In the genomic region with DNA sequence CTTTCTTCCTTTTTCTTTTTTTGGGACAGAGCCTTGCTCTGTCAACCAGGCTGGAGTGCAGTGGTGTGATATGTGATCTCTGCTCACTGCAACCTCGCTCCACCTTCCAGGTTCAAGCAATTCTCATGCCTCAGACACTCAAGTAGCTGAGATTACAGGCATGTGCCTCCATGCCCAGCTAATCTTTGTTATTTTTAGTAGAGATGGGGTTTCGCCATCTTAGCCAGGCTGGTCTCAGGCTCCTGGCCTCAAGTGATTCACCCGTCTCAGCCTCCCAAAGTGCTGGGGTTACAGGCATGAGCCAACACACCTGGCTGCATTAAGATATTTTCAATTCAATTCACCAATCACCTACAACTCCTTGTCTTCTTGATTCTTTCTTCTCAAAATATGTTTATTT, we compare ENCODE assay signal across 26 cellular contexts.
DNase-seq lines count a peak whose midpoint lies in the region; ATAC-seq, FAIRE-seq and TF ChIP-seq lines count a peak whose summit lies in the region.
"Had no signal": no experiment of that assay in that cellular context is flagged by ENCODE, and none has a peak within 500 bp of the region (broad histone marks: within the 10 kb centered on the region; RNA-seq: fewer than 3 reads in every experiment).

No MANE protein-coding gene starts in this region.

- H3K79me2 ChIP-seq in Karpas-422 (ENCODE audit: low read length), result no peaks in the 10 kb centered on the region
- H3K79me2 ChIP-seq in H1 (ENCODE audit: control insufficient read depth in 1 of 2, insufficient read depth in 2 of 2, low read length in 2 of 2), result no peaks in the 10 kb centered on the region

- no peak overlapping the region for H3K23ac ChIP-seq in H1 (ENCODE audit: insufficient read length)

- no peaks in the 10 kb centered on the region for H3K36me3 Mint-ChIP-seq in MCF 10A (ENCODE audit: insufficient read depth, unreplicated experiment)
- H3K36me3 Mint-ChIP-seq: CD14-positive monocyte; CD8-positive, alpha-beta memory T cell had no signal

- no peaks in the 10 kb centered on the region; the same call in 1 of the 2 replicates for H3K23me2 ChIP-seq in H1 (ENCODE audit: low read depth, low read length)

- no peak overlapping the region for H2BK20ac ChIP-seq in H1 (ENCODE audit: low read length)

- H3K9me3 Mint-ChIP-seq in MCF 10A (ENCODE audit: unreplicated experiment), result no peaks in the 10 kb centered on the region
- H3K9me3 Mint-ChIP-seq: HFFc6 had no signal

- H3K4ac ChIP-seq in H1 (replicated peaks; ENCODE audit: insufficient read length, low read depth, low read length), result no peak overlapping the region

- TF ChIP-seq POLR2A in breast epithelium (IDR thresholded peaks at IDR 0.05), result no peak
- TF ChIP-seq POLR2A in H1 (IDR thresholded peaks at IDR 0.05; ENCODE audit: control extremely low read depth in 1 of 2, low read depth in 2 of 2, low read length in 2 of 2), result no peak

- BruUV-seq in MCF 10A (replicated peaks; lab: Mats Ljungman, UMichigan), result no TSS peak

- H3K9me3 ChIP-seq in breast epithelium (no peaks in the 10 kb centered on the region), Karpas-422 (ENCODE audit: low read length) (no peaks in the 10 kb centered on the region), H1 (ENCODE audit: insufficient read depth in 2 of 2, low read depth in 1 of 2, low read length in 1 of 2) (no peaks in the 10 kb centered on the region)
- H3K9me3 ChIP-seq: A549; BE2C; BLaER1 treated with 17β-estradiol and CSF1 and Interleukin-3, amounts not matched to agents 10 nM and 100 nM; HAP-1 had no signal

- no peak overlapping the region for H4K5ac ChIP-seq in H1 (ENCODE audit: insufficient read length, low read depth, low read length)

- no peaks in the 10 kb centered on the region for H4K20me1 ChIP-seq in Karpas-422 (ENCODE audit: insufficient read depth, low read depth, low read length)
- H4K20me1 ChIP-seq in H1 (replicated peaks in 1 of 2; ENCODE audit: control insufficient read depth in 1 of 2, insufficient read depth in 2 of 2, low read length in 2 of 2), result no peaks in the 10 kb centered on the region
- H4K20me1 ChIP-seq: BLaER1 treated with 17β-estradiol and CSF1 and Interleukin-3, amounts not matched to agents 10 nM and 100 nM had no signal

- H2AFZ ChIP-seq in Karpas-422 (ENCODE audit: low read length) (peak overlapping the region; percentile 79), H1 (ENCODE audit: low read length) (peak overlapping the region; percentile 59; the same call in 1 of the 2 replicates)
- H2AFZ ChIP-seq: GM23248 had no signal

- H3K4me1 ChIP-seq in breast epithelium, result no peaks in the 10 kb centered on the region
- H3K4me1 ChIP-seq in Karpas-422 (ENCODE audit: low read length), result peaks cover 7% of the 10 kb centered on the region
- no peaks in the 10 kb centered on the region for H3K4me1 ChIP-seq in H1 (replicated peaks in 1 of 4; ENCODE audit: control insufficient read depth in 3 of 4, insufficient read depth in 4 of 4, low read length in 3 of 4)
- H3K4me1 ChIP-seq: A549; BE2C; BLaER1 treated with 17β-estradiol and CSF1 and Interleukin-3, amounts not matched to agents 10 nM and 100 nM; HAP-1 had no signal

- POLR2A ChIA-PET in MCF 10A (lab: Yijun Ruan, JAX), result interaction anchor here (1.3 kb wide), 1 partner anchor 13 kb away, joined by 3 read pairs; no protein-coding TSS in a partner anchor
- POLR2A ChIA-PET in H1 (lab: Charles Lee; ENCODE audit: partially characterized antibody), result no interaction called here

- H3K4me3 ChIP-seq in breast epithelium (no peak overlapping the region), Karpas-422 (ENCODE audit: low read length) (no peak overlapping the region), H1 (ENCODE audit: extremely low read depth in 1 of 4, insufficient read depth in 2 of 4, low read depth in 3 of 4, low read length in 4 of 4) (no peak overlapping the region)
- H3K4me3 ChIP-seq: A549; BLaER1 treated with 17β-estradiol and CSF1 and Interleukin-3, amounts not matched to agents 10 nM and 100 nM; GM23248; HAP-1 had no signal

- peak overlapping the region; percentile 33 for H3K27ac Mint-ChIP-seq in MCF 10A (ENCODE audit: low read depth, unreplicated experiment)
- H3K27ac Mint-ChIP-seq: CD14-positive monocyte; CD4-positive, alpha-beta T cell; CD8-positive, alpha-beta memory T cell; HFFc6 had no signal

- H3K79me1 ChIP-seq in H1 (ENCODE audit: low read depth, low read length), result no peaks in the 10 kb centered on the region

- H3K9ac ChIP-seq in Karpas-422 (ENCODE audit: low read length) (no peak overlapping the region), H1 (replicated peaks in 1 of 4; ENCODE audit: extremely low read depth in 1 of 4, low read depth in 3 of 4, low read length in 3 of 4) (no peak overlapping the region)
- H3K9ac ChIP-seq: BLaER1 treated with 17β-estradiol and CSF1 and Interleukin-3, amounts not matched to agents 10 nM and 100 nM; GM23248 had no signal

- CTCF ChIA-PET in MCF 10A (lab: Yijun Ruan, JAX) (no interaction called here), H1 (lab: Charles Lee; ENCODE audit: partially characterized antibody) (no interaction called here)

- H3K36me3 ChIP-seq in breast epithelium (no peaks in the 10 kb centered on the region), Karpas-422 (ENCODE audit: insufficient read depth, low read length) (no peaks in the 10 kb centered on the region), H1 (ENCODE audit: control insufficient read depth in 2 of 4, insufficient read depth in 4 of 4, low read length in 3 of 4) (no peaks in the 10 kb centered on the region)
- H3K36me3 ChIP-seq: BE2C; BLaER1 treated with 17β-estradiol and CSF1 and Interleukin-3, amounts not matched to agents 10 nM and 100 nM; HAP-1 had no signal

- no peak overlapping the region for H3K14ac ChIP-seq in H1 (ENCODE audit: insufficient read length)

- no peak overlapping the region for H3K56ac ChIP-seq in H1 (replicated peaks; ENCODE audit: insufficient read length, low read depth, low read length)

- H2BK15ac ChIP-seq in H1 (ENCODE audit: low read length), result no peak overlapping the region

- no peaks in the 10 kb centered on the region for H3K9me2 ChIP-seq in Karpas-422 (replicated peaks; ENCODE audit: insufficient read depth, low read length)

- H4K8ac ChIP-seq in H1 (ENCODE audit: extremely low read depth, insufficient read depth, low read length), result no peak overlapping the region

- 83% methylated on average over 3 of the region's 3 CpGs; no CpG with 5 or more reads in 1 of the 2 experiments for whole genome bisulfite sequencing in H1 (ENCODE audit: extremely low coverage in 1 of 2, insufficient coverage in 1 of 2, insufficient read length in 1 of 2, insufficient replicate concordance in 2 of 2, low coverage in 1 of 2, low lambda C conversion rate in 2 of 2, missing lambda C conversion rate in 1 of 2), 2 experiments

- H2AK5ac ChIP-seq in H1 (ENCODE audit: low read depth, low read length), result no peak overlapping the region

- no peak for TF ChIP-seq RAD21 in H1 (IDR thresholded peaks at IDR 0.05 in 1 of 2, conservative IDR thresholded peaks at IDR 0.05 in 1 of 2; ENCODE audit: low read depth in 2 of 2, low read length in 2 of 2)

- peak; percentile 21 for DNase-seq in MCF 10A (ENCODE audit: unreplicated experiment)
- DNase-seq in breast epithelium (ENCODE audit: low spot score in 2 of 2), result no peak
- no peak for DNase-seq in Karpas-422
- DNase-seq in H1 (ENCODE audit: low read depth in 1 of 2, low spot score in 2 of 2), result no peak
- DNase-seq in kidney tubule cell (ENCODE audit: low spot score), result peak; percentile 6
- DNase-seq in SIG-M5 treated with dmso at 0.1 percent for 504 hours (lab: John Stamatoyannopoulos, UW; ENCODE audit: unreplicated experiment), result no peak
- no peak for DNase-seq in NCI-H1092 treated with DMSO at 0.1 percent for 48 hours (lab: John Stamatoyannopoulos, UW)
- DNase-seq: 8988T; ACHN; AML-193; BE2C; CD4-positive, alpha-beta T cell; CD8-positive, alpha-beta memory T cell; DMS53; DMS79 treated with DMSO at 0.1 percent for 48 hours; GF-D8; GM23248; HFFc6 had no signal

- no peak for TF ChIP-seq EP300 in H1 (IDR thresholded peaks at IDR 0.05; ENCODE audit: borderline replicate concordance in 1 of 2, low read depth in 2 of 2, low read length in 2 of 2)

- FAIRE-seq in H1 (lab: Jason Lieb, UNC), result no peak
- FAIRE-seq: A549, GM12891, GM18507, H54 had no signal

- H2BK120ac ChIP-seq in H1 (replicated peaks; ENCODE audit: low read depth, low read length), result no peak overlapping the region

- H3K27ac ChIP-seq in breast epithelium (no peak overlapping the region), Karpas-422 (ENCODE audit: low read length) (no peak overlapping the region), H1 (ENCODE audit: low read depth, low read length) (no peak overlapping the region)
- H3K27ac ChIP-seq: A549; BLaER1 treated with 17β-estradiol and CSF1 and Interleukin-3, amounts not matched to agents 10 nM and 100 nM; GM23248 had no signal

- H3K27me3 ChIP-seq in breast epithelium (no peaks in the 10 kb centered on the region), Karpas-422 (ENCODE audit: low read length) (no peaks in the 10 kb centered on the region), H1 (replicated peaks in 1 of 4; ENCODE audit: control insufficient read depth in 3 of 4, extremely low read depth in 1 of 4, insufficient read depth in 3 of 4, low read length in 3 of 4) (no peaks in the 10 kb centered on the region)
- H3K27me3 ChIP-seq: BE2C; BLaER1 treated with 17β-estradiol and CSF1 and Interleukin-3, amounts not matched to agents 10 nM and 100 nM had no signal

- no peaks in the 10 kb centered on the region for H3K27me3 Mint-ChIP-seq in MCF 10A (ENCODE audit: insufficient read depth, unreplicated experiment)
- H3K27me3 Mint-ChIP-seq: CD4-positive, alpha-beta T cell had no signal

- H2BK12ac ChIP-seq in H1 (ENCODE audit: low read depth, low read length), result no peak overlapping the region

- intact Hi-C loops in MCF 10A (cut with micrococcal nuclease), result no loop called here
- intact Hi-C loops in breast epithelium (cut with DNase I; ENCODE audit: low total_unique reads), result loop anchor here (1.0 kb wide), 1 partner anchor 21 kb away; no protein-coding TSS in a partner anchor

- H3K4me3 Mint-ChIP-seq in MCF 10A (ENCODE audit: unreplicated experiment), result no peak overlapping the region
- H3K4me3 Mint-ChIP-seq: CD14-positive monocyte; CD4-positive, alpha-beta T cell; CD8-positive, alpha-beta memory T cell; HFFc6 had no signal

- H3K4me1 Mint-ChIP-seq in MCF 10A (ENCODE audit: insufficient read depth, unreplicated experiment), result no peaks in the 10 kb centered on the region
- H3K4me1 Mint-ChIP-seq: CD14-positive monocyte; CD8-positive, alpha-beta memory T cell had no signal

- H2BK5ac ChIP-seq in H1 (ENCODE audit: low read depth, low read length), result no peak overlapping the region

- peak overlapping the region; percentile 6 for H3K4me2 ChIP-seq in Karpas-422 (ENCODE audit: low read depth, low read length, poor library complexity, severe bottlenecking)
- no peak overlapping the region for H3K4me2 ChIP-seq in H1 (ENCODE audit: insufficient read depth in 1 of 2, low read depth in 2 of 2, low read length in 2 of 2)
- H3K4me2 ChIP-seq: A549; BLaER1 treated with 17β-estradiol and CSF1 and Interleukin-3, amounts not matched to agents 10 nM and 100 nM had no signal

- H4K91ac ChIP-seq in H1 (replicated peaks; ENCODE audit: insufficient read length, low read length), result no peak overlapping the region

- no peak for ATAC-seq in GM21576 (IDR thresholded peaks at IDR 0.05; ENCODE audit: unreplicated experiment)
- ATAC-seq: A549 had no signal

- no peak overlapping the region for H3K18ac ChIP-seq in H1 (ENCODE audit: extremely low read depth, low read length)

- no peak for TF ChIP-seq CTCF in MCF 10A (IDR thresholded peaks at IDR 0.05; ENCODE audit: unreplicated experiment)
- no peak for TF ChIP-seq CTCF in breast epithelium (IDR thresholded peaks at IDR 0.05)
- no peak for TF ChIP-seq CTCF in H1 (IDR thresholded peaks at IDR 0.05; ENCODE audit: control extremely low read depth in 1 of 3, insufficient read depth in 1 of 3, low read depth in 1 of 3, low read length in 3 of 3)

Comparison
In these comparisons a context has a peak if more than half of its experiments do, and no peak if none do; other contexts are left out.
1. DNase-seq: peak in MCF 10A (single experiment) and kidney tubule cell (single experiment); none in breast epithelium (0 of 2), Karpas-422 (single experiment), H1 (0 of 2), SIG-M5 treated with dmso at 0.1 percent for 504 hours (single experiment) and NCI-H1092 treated with DMSO at 0.1 percent for 48 hours (single experiment).